2 cellular contexts compared by ENCODE assay signal in genomic region chr1:193110246-193110645, GRCh38.
TF ChIP-seq lines count a peak whose summit lies in the region.

No MANE protein-coding gene starts in this region.

TF ChIP-seq in HepG2, 621 proteins besides CTCF, POLR2A, EP300 and RAD21:
- no peak for TF ChIP-seq ZC3H4 (CRISPR knock-in tag; IDR thresholded peaks at IDR 0.05; ENCODE audit: borderline replicate concordance)
- no peak for TF ChIP-seq ZNF512 (CRISPR knock-in tag; IDR thresholded peaks at IDR 0.05)
- no peak for TF ChIP-seq ZNF20 (CRISPR knock-in tag; IDR thresholded peaks at IDR 0.05)
- no peak for TF ChIP-seq ZNF160 (CRISPR knock-in tag; IDR thresholded peaks at IDR 0.05)
- TF ChIP-seq SP2 (CRISPR knock-in tag; IDR thresholded peaks at IDR 0.05) = no peak
- no peak for TF ChIP-seq DPF2 (CRISPR knock-in tag; IDR thresholded peaks at IDR 0.05; ENCODE audit: borderline replicate concordance, low read depth)
- no peak for TF ChIP-seq MED8 (CRISPR knock-in tag; IDR thresholded peaks at IDR 0.05; ENCODE audit: insufficient replicate concordance)

TF ChIP-seq in K562, 482 proteins besides CTCF, POLR2A, EP300 and RAD21:
- TF ChIP-seq ZNF589 (CRISPR knock-in tag; IDR thresholded peaks at IDR 0.05; ENCODE audit: low read depth) = 0 out of 2 replicates have a peak, but pooled peaks have one; percentile 25
- TF ChIP-seq ZNF124 (CRISPR knock-in tag; IDR thresholded peaks at IDR 0.05) = no peak
- no peak for TF ChIP-seq TEAD1 (CRISPR knock-in tag; IDR thresholded peaks at IDR 0.05)
- no peak for TF ChIP-seq POLR2AphosphoS5 (IDR thresholded peaks at IDR 0.05; ENCODE audit: control insufficient read depth, insufficient read depth, low read depth, low read length)
- TF ChIP-seq NONO (IDR thresholded peaks at IDR 0.05; ENCODE audit: low read depth in 2 of 2, low read length in 1 of 2) = no peak
